In genomic region chr7:3673524-3673923, GRCh38 we compare ENCODE assay signal across 8 cellular contexts.
A peak's percentile ranks its signal among the peaks of the same experiment; 100 is the strongest.
DNase-seq lines count a peak whose midpoint lies in the region; ATAC-seq and TF ChIP-seq lines count a peak whose summit lies in the region.

No MANE protein-coding gene starts in this region.

- H3K9me2 ChIP-seq in OCI-LY1 (ENCODE audit: low read depth, low read length): no peaks in the 10 kb centered on the region

- H3K4me3 ChIP-seq in OCI-LY1 (ENCODE audit: low read depth, low read length, poor library complexity, severe bottlenecking) (no peak overlapping the region), kidney epithelial cell (ENCODE audit: low read depth, low read length) (no peak overlapping the region), stomach (no peak overlapping the region)

- H3K27ac ChIP-seq in OCI-LY1 (ENCODE audit: low read depth, low read length, poor library complexity, severe bottlenecking) (no peak overlapping the region), stomach (no peak overlapping the region)

- no peak overlapping the region for H3K27ac Mint-ChIP-seq in activated naive CD4-positive, alpha-beta T cell treated with anti-CD3 and anti-CD28 coated beads, Interleukin-2, amount 10 ng/mL, durations not matched to agents 7 days and 5 days

- peak; percentile 36 for DNase-seq in DMS53 treated with DMSO at 0.1 percent for 48 hours (lab: John Stamatoyannopoulos, UW; ENCODE audit: unreplicated experiment)
- peak; percentile 66 for DNase-seq in activated naive CD4-positive, alpha-beta T cell treated with anti-CD3 and anti-CD28 coated beads, Interleukin-2, amount 10 ng/mL, durations not matched to agents 7 days and 5 days
- DNase-seq in kidney epithelial cell (ENCODE audit: low read depth): no peak
- peak; percentile 59 for DNase-seq in stomach
- no peak for DNase-seq in DMS114 treated with DMSO at 0.1 percent for 48 hours (lab: John Stamatoyannopoulos, UW; ENCODE audit: unreplicated experiment)

- H2AFZ ChIP-seq in OCI-LY1 (ENCODE audit: low read length): no peak overlapping the region

- no peak for TF ChIP-seq EP300 in stomach (IDR thresholded peaks at IDR 0.05)

- peak; percentile 77 for TF ChIP-seq CTCF in OCI-LY1 (IDR thresholded peaks at IDR 0.05; ENCODE audit: low read length)
- TF ChIP-seq CTCF in kidney epithelial cell (IDR thresholded peaks at IDR 0.05; ENCODE audit: insufficient read depth, low read length, poor library complexity, severe bottlenecking): peak; percentile 55
- TF ChIP-seq CTCF in stomach (IDR thresholded peaks at IDR 0.05): peak in 1 of 7 experiments; percentile 32

- H3K4me2 ChIP-seq in OCI-LY1 (ENCODE audit: low read length): no peak overlapping the region

- H3K27me3 Mint-ChIP-seq in activated naive CD4-positive, alpha-beta T cell treated with anti-CD3 and anti-CD28 coated beads, Interleukin-2, amount 10 ng/mL, durations not matched to agents 7 days and 5 days: no peaks in the 10 kb centered on the region

- ATAC-seq in HG02981 (IDR thresholded peaks at IDR 0.05; ENCODE audit: unreplicated experiment) (no peak), GM18870 (IDR thresholded peaks at IDR 0.05; ENCODE audit: unreplicated experiment) (no peak)

- CTCF ChIA-PET in activated naive CD4-positive, alpha-beta T cell treated with anti-CD3 and anti-CD28 coated beads, Interleukin-2, amount 10 ng/mL, durations not matched to agents 7 days and 5 days (lab: Charles Lee): interaction anchor here (0.9 to 1.6 kb wide), 6 partner anchors 10 to 809 kb away, joined by 3 to 4 read pairs (median 3); partner anchors contain the start of gene SDK1

- H3K36me3 ChIP-seq in OCI-LY1 (ENCODE audit: insufficient read depth, low read length) (0 out of 2 replicates have a peak, but pooled peaks cover 4% of the 10 kb centered on the region), kidney epithelial cell (ENCODE audit: control insufficient read depth, insufficient read depth, low read length) (no peaks in the 10 kb centered on the region), stomach (no peaks in the 10 kb centered on the region)

- H3F3A ChIP-seq in OCI-LY1 (ENCODE audit: insufficient read depth, low read length): no peaks in the 10 kb centered on the region

- no peak for TF ChIP-seq POLR2A in stomach (IDR thresholded peaks at IDR 0.05)

- H3K4me1 ChIP-seq in OCI-LY1 (ENCODE audit: insufficient read depth, low read length, severe bottlenecking) (peaks cover 19% of the 10 kb centered on the region), stomach (no peaks in the 10 kb centered on the region)

- H3K4me1 Mint-ChIP-seq in activated naive CD4-positive, alpha-beta T cell treated with anti-CD3 and anti-CD28 coated beads, Interleukin-2, amount 10 ng/mL, durations not matched to agents 7 days and 5 days: no peaks in the 10 kb centered on the region

- intact Hi-C loops in stomach (cut with DNase I; ENCODE audit: low total_unique reads): no loop called here

- no peaks in the 10 kb centered on the region for H4K20me1 ChIP-seq in OCI-LY1 (ENCODE audit: insufficient read depth, low read length)

- 60 to 72% (median 69%) methylated on average over 5 of the region's 5 CpGs for WGBS in stomach, 5 donors

- no peaks in the 10 kb centered on the region for H3K27me3 ChIP-seq in OCI-LY1 (ENCODE audit: insufficient read depth, low read length)
- H3K27me3 ChIP-seq in kidney epithelial cell (ENCODE audit: control insufficient read depth, insufficient read depth, low read length): no peaks in the 10 kb centered on the region
- H3K27me3 ChIP-seq in stomach: no peaks in the 10 kb centered on the region

- no peaks in the 10 kb centered on the region for H3K36me3 Mint-ChIP-seq in activated naive CD4-positive, alpha-beta T cell treated with anti-CD3 and anti-CD28 coated beads, Interleukin-2, amount 10 ng/mL, durations not matched to agents 7 days and 5 days

- no peaks in the 10 kb centered on the region for H3K9me3 ChIP-seq in OCI-LY1 (ENCODE audit: low read length)
- H3K9me3 ChIP-seq in stomach: no peaks in the 10 kb centered on the region

- no peak overlapping the region for H3K4me3 Mint-ChIP-seq in activated naive CD4-positive, alpha-beta T cell treated with anti-CD3 and anti-CD28 coated beads, Interleukin-2, amount 10 ng/mL, durations not matched to agents 7 days and 5 days

- H3K9ac ChIP-seq in OCI-LY1 (ENCODE audit: low read length): no peak overlapping the region

- no peaks in the 10 kb centered on the region for H3K9me3 Mint-ChIP-seq in activated naive CD4-positive, alpha-beta T cell treated with anti-CD3 and anti-CD28 coated beads, Interleukin-2, amount 10 ng/mL, durations not matched to agents 7 days and 5 days

- H3K79me2 ChIP-seq in OCI-LY1 (ENCODE audit: insufficient read depth, low read length): no peaks in the 10 kb centered on the region

Comparison
In these comparisons a context has a peak if more than half of its experiments do, and no peak if none do; other contexts are left out.
1. DNase-seq: peak in DMS53 treated with DMSO at 0.1 percent for 48 hours (single experiment), activated naive CD4-positive, alpha-beta T cell treated with anti-CD3 and anti-CD28 coated beads, Interleukin-2, amount 10 ng/mL, durations not matched to agents 7 days and 5 days (single experiment) and stomach (single experiment); none in kidney epithelial cell (single experiment) and DMS114 treated with DMSO at 0.1 percent for 48 hours (single experiment).